ENCODE assay signal across 11 cellular contexts in the genomic region with DNA sequence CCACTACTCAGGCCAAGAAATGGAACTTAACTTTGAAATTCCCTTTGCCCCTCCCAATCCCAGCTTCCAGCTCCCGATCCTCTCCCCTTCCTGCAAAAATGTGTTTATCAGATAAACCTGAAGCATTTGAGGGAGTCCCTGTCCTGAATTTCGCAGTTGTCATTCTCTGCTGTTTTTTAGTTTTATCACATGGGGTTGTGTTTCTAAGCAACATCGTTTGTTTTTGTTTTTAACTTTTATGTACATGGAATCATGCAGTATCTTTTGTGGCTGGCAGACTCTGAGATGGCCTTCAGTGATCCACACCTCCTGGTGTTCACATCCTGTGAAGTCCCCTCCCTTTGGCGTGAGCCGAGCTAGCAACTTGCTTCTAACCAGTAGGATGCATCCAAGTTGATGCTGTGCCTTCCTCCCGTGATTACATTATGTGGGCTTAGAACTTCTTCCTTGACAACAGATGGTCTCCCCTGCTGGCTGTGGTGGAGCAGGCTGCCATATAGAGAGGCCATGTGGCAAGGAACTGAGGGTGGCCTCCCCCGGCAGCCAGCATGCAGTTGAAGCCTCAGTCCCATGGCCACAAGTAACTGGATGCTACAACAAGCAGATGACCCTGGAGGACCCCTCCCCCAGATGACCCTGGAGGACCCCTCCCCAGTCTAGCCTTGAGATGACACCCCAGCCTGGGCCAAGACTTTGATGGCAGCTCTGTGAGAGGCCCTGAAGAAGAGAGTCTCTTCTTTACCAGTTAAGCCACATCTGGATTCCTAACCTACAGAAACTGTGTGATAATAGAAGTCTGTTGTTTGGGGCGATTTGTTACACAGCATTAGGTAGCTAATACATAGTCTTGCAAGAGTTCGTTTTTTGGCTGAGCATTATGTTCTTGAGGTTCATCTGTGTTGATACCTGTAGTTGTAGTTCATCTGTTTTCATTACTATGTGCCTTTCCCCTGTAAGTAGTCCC. TPM values are rescaled to one million over a fixed set of nuclear protein-coding genes. Genes with fewer than 3 reads are reported as not detected.
DNase-seq lines count a peak whose midpoint lies in the region; ATAC-seq, FAIRE-seq and TF ChIP-seq lines count a peak whose summit lies in the region.
"Had no signal": no experiment of that assay in that cellular context is flagged by ENCODE, and none has a peak within 500 bp of the region (broad histone marks: within the 10 kb centered on the region; RNA-seq: fewer than 3 reads in every experiment).

No MANE protein-coding gene starts in this region.

- no peak for FAIRE-seq in astrocyte (lab: Jason Lieb, UNC)
- FAIRE-seq in keratinocyte (lab: Jason Lieb, UNC) = no peak

- peaks cover 7% of the 10 kb centered on the region for H3K9me1 ChIP-seq in keratinocyte (ENCODE audit: control insufficient read depth, extremely low read depth, insufficient read depth, low read length)

- H2AFZ ChIP-seq in astrocyte (ENCODE audit: low read depth, low read length) = no peak overlapping the region
- no peak overlapping the region for H2AFZ ChIP-seq in keratinocyte (ENCODE audit: control insufficient read depth, low read length)

- H3K79me2 ChIP-seq in astrocyte (ENCODE audit: insufficient read depth, low read length) (peaks cover 93% of the 10 kb centered on the region), keratinocyte (ENCODE audit: control insufficient read depth, insufficient read depth, low read length) (peaks cover 97% of the 10 kb centered on the region)

- H3K9ac ChIP-seq in astrocyte (ENCODE audit: low read length) (no peak overlapping the region), keratinocyte (ENCODE audit: control insufficient read depth, extremely low read depth, insufficient read depth, low read length) (no peak overlapping the region)

- peak overlapping the region; percentile 93 for H3K27ac ChIP-seq in astrocyte (ENCODE audit: low read depth, low read length)
- H3K27ac ChIP-seq in keratinocyte (ENCODE audit: control insufficient read depth, insufficient read depth, low read length) = no peak overlapping the region
- peak overlapping the region in 12 of 21 experiments; percentile 0 to 79 (median 51) for H3K27ac ChIP-seq in skin epidermis

- TF ChIP-seq CTCF in HFFc6 (IDR thresholded peaks at IDR 0.05) (no peak), astrocyte (IDR thresholded peaks at IDR 0.05; ENCODE audit: insufficient read depth, low read depth, low read length) (no peak), keratinocyte (optimal IDR thresholded peaks at IDR 0.05 in 1 of 3, IDR thresholded peaks at IDR 0.05 in 1 of 3, conservative IDR thresholded peaks at IDR 0.05 in 1 of 3; ENCODE audit: extremely low read depth in 1 of 3, insufficient read depth in 2 of 3, low read length in 3 of 3) (no peak)

- H3K36me3 Mint-ChIP-seq in HFFc6 (ENCODE audit: low read depth) = peaks cover 82% of the 10 kb centered on the region
- peaks cover 38% of the 10 kb centered on the region for H3K36me3 Mint-ChIP-seq in astrocyte (ENCODE audit: low read depth, unreplicated experiment)
- no peaks in the 10 kb centered on the region for H3K36me3 Mint-ChIP-seq in activated naive CD8-positive, alpha-beta T cell treated with anti-CD3 and anti-CD28 coated beads for 36 hours

- H3K4me3 Mint-ChIP-seq in HFFc6 (peak overlapping the region; percentile 77), astrocyte (ENCODE audit: unreplicated experiment) (peak overlapping the region; percentile 45)
- no peak overlapping the region for H3K4me3 Mint-ChIP-seq in activated naive CD8-positive, alpha-beta T cell treated with anti-CD3 and anti-CD28 coated beads for 36 hours

- H3K4me1 Mint-ChIP-seq in HFFc6 (ENCODE audit: low read depth) = peaks cover 77% of the 10 kb centered on the region
- H3K4me1 Mint-ChIP-seq in astrocyte (ENCODE audit: low read depth, unreplicated experiment) = peaks cover 81% of the 10 kb centered on the region
- H3K4me1 Mint-ChIP-seq in activated naive CD8-positive, alpha-beta T cell treated with anti-CD3 and anti-CD28 coated beads for 36 hours = no peaks in the 10 kb centered on the region

- H3K4me1 ChIP-seq in astrocyte (ENCODE audit: insufficient read depth, low read length) (peaks cover 72% of the 10 kb centered on the region), keratinocyte (ENCODE audit: control insufficient read depth, extremely low read depth, insufficient read depth, low read length) (peaks cover 30% of the 10 kb centered on the region)

- H3K27me3 ChIP-seq in astrocyte (ENCODE audit: insufficient read depth, low read length) = no peaks in the 10 kb centered on the region
- H3K27me3 ChIP-seq in keratinocyte (ENCODE audit: control insufficient read depth, extremely low read depth, insufficient read depth, low read length) = no peaks in the 10 kb centered on the region

- H3K4me3 ChIP-seq in astrocyte (ENCODE audit: insufficient read depth, low read depth, low read length) (no peak overlapping the region), keratinocyte (ENCODE audit: control insufficient read depth in 2 of 3, extremely low read depth in 1 of 3, insufficient read depth in 2 of 3, low read depth in 1 of 3, low read length in 3 of 3) (no peak overlapping the region), skin epidermis (no peak overlapping the region)

- H4K20me1 ChIP-seq in astrocyte (ENCODE audit: insufficient read depth, low read length) (peaks cover 90% of the 10 kb centered on the region), keratinocyte (ENCODE audit: control insufficient read depth, extremely low read depth, insufficient read depth, low read length) (peaks cover 42% of the 10 kb centered on the region)

- DNase-seq in HFFc6 = no peak
- DNase-seq in astrocyte (ENCODE audit: low read depth) = no peak
- DNase-seq in keratinocyte (ENCODE audit: low read depth, low spot score) = no peak
- DNase-seq in activated naive CD8-positive, alpha-beta T cell treated with anti-CD3 and anti-CD28 coated beads for 36 hours = no peak
- DNase-seq: stimulated activated CD4-positive, alpha-beta T cell treated with anti-CD3 and anti-CD28 coated beads, Interleukin-15, amount 100 ng/mL, for 24 hours; substantia nigra; T-helper 1 cell had no signal

- dilution Hi-C loops in keratinocyte (cut with MboI; ENCODE audit: extremely low pct_ligation_motif_present, low sequenced_read_pairs) = no loop called here

- ATAC-seq in HG03108 (IDR thresholded peaks at IDR 0.05; ENCODE audit: unreplicated experiment) (no peak), GM21526 (IDR thresholded peaks at IDR 0.05; ENCODE audit: low FRiP score, unreplicated experiment) (no peak), HG03025 (IDR thresholded peaks at IDR 0.05; ENCODE audit: low FRiP score, unreplicated experiment) (no peak)

- H3K9me3 ChIP-seq in astrocyte (ENCODE audit: insufficient read depth, low read depth, low read length) = no peaks in the 10 kb centered on the region
- peaks cover 6% of the 10 kb centered on the region for H3K9me3 ChIP-seq in keratinocyte (ENCODE audit: control insufficient read depth, low read depth, low read length)

- H3K4me2 ChIP-seq in astrocyte (ENCODE audit: low read length) = peak overlapping the region; percentile 67
- H3K4me2 ChIP-seq in keratinocyte (ENCODE audit: control insufficient read depth, extremely low read depth, insufficient read depth, low read depth, low read length) = peak overlapping the region; percentile 50

- H3K27ac Mint-ChIP-seq in HFFc6 (peak overlapping the region; percentile 88), astrocyte (ENCODE audit: unreplicated experiment) (peak overlapping the region; percentile 90)
- no peak overlapping the region for H3K27ac Mint-ChIP-seq in activated naive CD8-positive, alpha-beta T cell treated with anti-CD3 and anti-CD28 coated beads for 36 hours

- H3K36me3 ChIP-seq in astrocyte (ENCODE audit: insufficient read depth, low read length) = peaks cover 18% of the 10 kb centered on the region
- H3K36me3 ChIP-seq in keratinocyte (ENCODE audit: control insufficient read depth in 2 of 2, extremely low read depth in 1 of 2, insufficient read depth in 2 of 2, low read length in 2 of 2) = peaks cover 16 to 17% of the 10 kb centered on the region in 2 experiments

- H3K9me3 Mint-ChIP-seq in HFFc6 (peaks cover 10% of the 10 kb centered on the region; the same call in 1 of the 2 replicates), astrocyte (ENCODE audit: unreplicated experiment) (peaks cover 3% of the 10 kb centered on the region)
- peaks cover 3% of the 10 kb centered on the region for H3K9me3 Mint-ChIP-seq in activated naive CD8-positive, alpha-beta T cell treated with anti-CD3 and anti-CD28 coated beads for 36 hours

- H3K27me3 Mint-ChIP-seq in HFFc6 (ENCODE audit: insufficient read depth) (peaks cover 18% of the 10 kb centered on the region), astrocyte (ENCODE audit: low read depth, unreplicated experiment) (no peaks in the 10 kb centered on the region)
- no peaks in the 10 kb centered on the region for H3K27me3 Mint-ChIP-seq in activated naive CD8-positive, alpha-beta T cell treated with anti-CD3 and anti-CD28 coated beads for 36 hours

RNA-seq across cellular contexts. Expression of a gene that starts 27.7 kb away (rescaled TPM):
- total RNA-seq in HFFc6 (2021; fragmentation: NEBNext Ultra II Directional; extraction: Animal tissue kit (Norgen Biotek cat#: 25700)) = 10 to 100 TPM; 82.3 to 98.7 (median 87.8) TPM
- total RNA-seq in astrocyte = 117 and 127 TPM in 2 replicates
- 46.4 to 56.4 TPM (median 50.4 TPM) in 3 replicates for polyA plus RNA-seq in keratinocyte
- polyA plus RNA-seq in keratinocyte (2011; ENCODE audit: low read depth) = 15.7 TPM
- 38.6 and 45.2 TPM in 2 replicates for polyA plus RNA-seq in keratinocyte (2011; cell fraction: cytosol; rRNA removed)
- 62.3 and 64.3 TPM in 2 replicates for polyA plus RNA-seq in keratinocyte (2011; cell fraction: nucleus; rRNA removed)
- polyA plus RNA-seq in keratinocyte (2012; ENCODE audit: low replicate concordance) = 18.3 and 39.2 TPM in 2 replicates
- 56.4 to 124 TPM (median 78.8 TPM) in 3 replicates for polyA minus RNA-seq in keratinocyte
- 33.4 TPM for polyA minus RNA-seq in keratinocyte (2011; cell fraction: cytosol; rRNA and poly(A)+ RNA removed)
- polyA minus RNA-seq in keratinocyte (2011; cell fraction: nucleus; rRNA and poly(A)+ RNA removed) = 43.1 and 65.2 TPM in 2 replicates
- under 1 TPM; 0.18 to 0.33 TPM for total RNA-seq in activated naive CD8-positive, alpha-beta T cell treated with anti-CD3 and anti-CD28 coated beads for 36 hours

Comparison
In these comparisons a context has a peak if more than half of its experiments do, and no peak if none do; other contexts are left out.
1. RNA of a gene that starts 27.7 kb away (total RNA-seq): 117 to 127 TPM in astrocyte and 82.3 to 98.7 TPM in HFFc6; 0.18 to 0.33 TPM in activated naive CD8-positive, alpha-beta T cell treated with anti-CD3 and anti-CD28 coated beads for 36 hours; every median in the first group is over 10 times any median in the second.